Comparison of ENCODE assay signal across 10 cellular contexts in the genomic region with DNA sequence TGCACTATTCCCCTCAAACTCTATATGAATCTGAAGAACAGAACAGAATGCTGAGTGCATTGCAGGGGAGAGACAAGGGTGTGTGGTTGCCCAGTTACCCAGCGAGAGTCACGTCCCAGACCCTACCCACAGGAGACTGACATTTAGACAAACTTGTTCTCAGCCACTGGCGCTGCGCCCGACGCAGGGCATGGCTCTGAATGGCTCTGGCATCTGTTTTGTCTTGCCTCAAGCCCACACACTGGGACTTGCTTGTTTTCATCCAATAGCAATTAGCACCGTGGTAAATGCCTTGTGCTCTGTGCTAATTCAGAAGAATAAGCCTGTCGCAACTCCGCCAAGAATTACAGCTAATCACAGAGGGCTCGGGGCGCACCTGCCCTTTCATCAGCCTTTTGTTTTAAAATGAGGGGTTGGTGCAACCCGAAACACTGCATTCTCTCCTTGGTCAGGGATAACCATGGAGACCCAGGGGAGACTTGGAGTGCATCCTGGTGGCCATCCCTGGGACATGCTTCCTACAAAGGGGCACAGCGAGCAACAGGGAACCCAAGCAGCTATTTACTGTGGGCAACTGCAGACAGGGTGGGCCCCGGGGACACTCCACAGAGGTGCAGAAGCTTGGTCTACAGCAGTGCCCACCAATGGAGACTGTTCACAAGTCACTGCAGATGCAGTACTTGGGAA.
DNase-seq lines count a peak whose midpoint lies in the region; ATAC-seq and TF ChIP-seq lines count a peak whose summit lies in the region.
"Had no signal": no experiment of that assay in that cellular context is flagged by ENCODE, and none has a peak within 500 bp of the region (broad histone marks: within the 10 kb centered on the region; RNA-seq: fewer than 3 reads in every experiment).

No MANE protein-coding gene starts in this region.

- no peak for ATAC-seq in activated CD4-positive, CD25-positive, alpha-beta regulatory T cell treated with anti-CD3 and anti-CD28 coated beads, Interleukin-2, amount 50 U/mL, for 24 hours
- ATAC-seq in HG03354 (IDR thresholded peaks at IDR 0.05; ENCODE audit: poor library complexity, severe bottlenecking, unreplicated experiment): no peak

- H3K9me3 ChIP-seq in WERI-Rb-1 (ENCODE audit: severe bottlenecking): no peaks in the 10 kb centered on the region

- DNase-seq in AG20443 (ENCODE audit: low spot score) (peak; percentile 29), NCI-H1105 (lab: John Stamatoyannopoulos, UW) (peak; percentile 79), WERI-Rb-1 (no peak), inferior parietal cortex (ENCODE audit: extremely low spot score) (peak; percentile 3), NCI-H226 (no peak)
- DNase-seq in stimulated activated CD4-positive, alpha-beta T cell treated with anti-CD3 and anti-CD28 coated beads, Interleukin-15, amount 100 ng/mL, for 24 hours: no peak
- DNase-seq: activated naive CD4-positive, alpha-beta T cell treated with anti-CD3 and anti-CD28 coated beads, Interleukin-2, amount 50 U/mL, for 16 hours; foreskin melanocyte had no signal

- H3K4me3 ChIP-seq in WERI-Rb-1 (ENCODE audit: low read depth, low read length): no peak overlapping the region

- peaks cover 23% of the 10 kb centered on the region for H3K27me3 ChIP-seq in WERI-Rb-1 (ENCODE audit: insufficient read depth, low read depth, severe bottlenecking)

- TF ChIP-seq CTCF in WERI-Rb-1 (IDR thresholded peaks at IDR 0.05; ENCODE audit: low read depth, low read length): peak; percentile 44

- H3K36me3 ChIP-seq in WERI-Rb-1: no peaks in the 10 kb centered on the region

- H3K27ac ChIP-seq in WERI-Rb-1: no peak overlapping the region

Comparison
In these comparisons a context has a peak if more than half of its experiments do, and no peak if none do; other contexts are left out.
1. DNase-seq: peak in AG20443 (single experiment), NCI-H1105 (single experiment) and inferior parietal cortex (single experiment); none in WERI-Rb-1 (single experiment), NCI-H226 (single experiment) and stimulated activated CD4-positive, alpha-beta T cell treated with anti-CD3 and anti-CD28 coated beads, Interleukin-15, amount 100 ng/mL, for 24 hours (single experiment).